Comparison of ENCODE assay signal across 8 cellular contexts in genomic region chr13:41465215-41465907, GRCh38. TPM values are rescaled to one million over a fixed set of nuclear protein-coding genes. Genes with fewer than 3 reads are reported as not detected.
DNase-seq lines count a peak whose midpoint lies in the region; ATAC-seq and TF ChIP-seq lines count a peak whose summit lies in the region.

No MANE protein-coding gene starts in this region.

- peak overlapping the region; percentile 45 for H3K9ac ChIP-seq in SU-DHL-6 (ENCODE audit: low read length)

- H3K27ac ChIP-seq in SU-DHL-6 (ENCODE audit: low read depth, low read length): peak overlapping the region; percentile 88

- H3K4me1 Mint-ChIP-seq in activated naive CD8-positive, alpha-beta T cell treated with anti-CD3 and anti-CD28 coated beads for 36 hours: peaks cover 85% of the 10 kb centered on the region

- peak overlapping the region; percentile 98 for H3K27ac Mint-ChIP-seq in activated naive CD8-positive, alpha-beta T cell treated with anti-CD3 and anti-CD28 coated beads for 36 hours

- peaks cover 37% of the 10 kb centered on the region for H3K36me3 ChIP-seq in SU-DHL-6 (ENCODE audit: low read length)

- no peaks in the 10 kb centered on the region for H3K9me3 Mint-ChIP-seq in activated naive CD8-positive, alpha-beta T cell treated with anti-CD3 and anti-CD28 coated beads for 36 hours

- H2AFZ ChIP-seq in SU-DHL-6 (ENCODE audit: low read depth, low read length, severe bottlenecking): no peak overlapping the region

- ATAC-seq in GM18907 (IDR thresholded peaks at IDR 0.05; ENCODE audit: unreplicated experiment) (peak; percentile 96), HG03095 (IDR thresholded peaks at IDR 0.05; ENCODE audit: unreplicated experiment) (peak; percentile 87)

- H3K4me3 ChIP-seq in SU-DHL-6 (ENCODE audit: insufficient read depth, low read length, poor library complexity, severe bottlenecking): no peak overlapping the region

- peak overlapping the region; percentile 85 for H3K4me3 Mint-ChIP-seq in activated naive CD8-positive, alpha-beta T cell treated with anti-CD3 and anti-CD28 coated beads for 36 hours

- peaks cover 38% of the 10 kb centered on the region for H3K79me2 ChIP-seq in SU-DHL-6 (ENCODE audit: insufficient read depth, low read length)

- TF ChIP-seq CTCF in SU-DHL-6 (IDR thresholded peaks at IDR 0.05; ENCODE audit: insufficient read depth, low read length, poor library complexity, severe bottlenecking): no peak

- H3K36me3 Mint-ChIP-seq in activated naive CD8-positive, alpha-beta T cell treated with anti-CD3 and anti-CD28 coated beads for 36 hours: peaks cover 82% of the 10 kb centered on the region

- H3F3A ChIP-seq in SU-DHL-6 (ENCODE audit: insufficient read depth): peaks cover 72% of the 10 kb centered on the region

- H3K27me3 Mint-ChIP-seq in activated naive CD8-positive, alpha-beta T cell treated with anti-CD3 and anti-CD28 coated beads for 36 hours: no peaks in the 10 kb centered on the region

- peak overlapping the region; percentile 98 for H3K4me2 ChIP-seq in SU-DHL-6 (ENCODE audit: low read depth, low read length, poor library complexity, severe bottlenecking)

- H3K9me2 ChIP-seq in SU-DHL-6 (replicated peaks; ENCODE audit: insufficient read depth, low read length): no peaks in the 10 kb centered on the region

- no peaks in the 10 kb centered on the region for H3K9me3 ChIP-seq in SU-DHL-6 (ENCODE audit: insufficient read depth, low read length)

- no peaks in the 10 kb centered on the region for H4K20me1 ChIP-seq in SU-DHL-6 (ENCODE audit: low read depth, low read length)

- H3K27me3 ChIP-seq in SU-DHL-6 (ENCODE audit: low read length): no peaks in the 10 kb centered on the region

- DNase-seq in activated naive CD8-positive, alpha-beta T cell treated with anti-CD3 and anti-CD28 coated beads for 36 hours: peak; percentile 89
- DNase-seq in kidney tubule cell (ENCODE audit: low spot score) (peak; percentile 90), cerebellum (ENCODE audit: low spot score) (no peak), DMS53 treated with DMSO at 0.1 percent for 48 hours (lab: John Stamatoyannopoulos, UW; ENCODE audit: unreplicated experiment) (no peak)
- DNase-seq in stimulated activated CD8-positive, alpha-beta memory T cell treated with anti-CD3 and anti-CD28 coated beads, Interleukin-2, amount 100 ng/mL, for 48 hours (ENCODE audit: low read depth in 2 of 2): peak; percentile 71 to 79

RNA-seq across cellular contexts. Expression of gene RGCC, which starts 8.0 kb away (rescaled TPM):
- total RNA-seq in activated naive CD8-positive, alpha-beta T cell treated with anti-CD3 and anti-CD28 coated beads for 36 hours: 100 to 1,000 TPM; 111 to 117 TPM
- 20.1 TPM for total RNA-seq in cerebellum

Comparison
In these comparisons a context has a peak if more than half of its experiments do, and no peak if none do; other contexts are left out.
1. DNase-seq: peak in activated naive CD8-positive, alpha-beta T cell treated with anti-CD3 and anti-CD28 coated beads for 36 hours (single experiment), kidney tubule cell (single experiment) and stimulated activated CD8-positive, alpha-beta memory T cell treated with anti-CD3 and anti-CD28 coated beads, Interleukin-2, amount 100 ng/mL, for 48 hours (2 of 2); none in cerebellum (single experiment) and DMS53 treated with DMSO at 0.1 percent for 48 hours (single experiment).